Comparison of ENCODE assay signal across 1 cellular context in the genomic region with DNA sequence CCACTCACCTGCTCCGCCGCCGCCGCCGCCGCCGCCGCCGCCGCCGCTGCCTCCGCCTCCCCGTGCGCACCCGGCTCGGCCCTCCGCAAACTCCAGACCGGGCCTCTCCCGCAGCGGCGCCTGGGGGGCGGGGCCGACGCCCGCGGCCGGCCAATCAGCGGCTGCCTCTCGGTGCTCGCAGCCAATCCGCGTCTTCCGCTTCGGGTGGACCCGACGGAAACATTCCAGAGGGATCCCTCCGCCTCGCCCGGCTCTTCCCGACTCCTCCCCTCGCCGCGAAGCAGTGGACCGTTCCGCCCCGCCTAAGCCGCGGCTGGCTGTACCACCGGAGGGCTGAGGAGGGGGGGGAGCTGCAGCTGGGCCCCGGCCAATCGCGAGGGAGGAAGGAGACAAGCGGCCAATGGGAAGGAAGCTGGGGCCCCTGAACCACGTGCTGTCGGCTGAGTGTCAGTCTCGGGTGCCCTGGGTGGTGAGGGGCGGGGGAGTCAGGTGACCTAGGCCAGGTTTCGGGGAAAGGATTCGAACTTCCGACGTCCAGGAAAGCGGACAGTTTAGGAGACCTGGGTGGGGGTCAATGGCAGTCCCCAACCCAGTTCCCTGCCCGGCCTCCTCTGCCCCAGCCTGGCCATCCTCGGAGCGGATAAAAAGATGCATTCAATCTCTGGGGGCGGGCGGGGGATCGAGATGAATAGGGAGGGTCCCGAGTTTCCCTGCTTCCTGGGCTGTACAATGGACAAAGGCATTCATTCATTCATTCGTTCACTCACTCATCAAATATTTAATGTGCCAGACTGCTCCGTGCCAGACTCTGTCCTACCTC.
TF ChIP-seq lines count a peak whose summit lies in the region.

Gene GIPC1, minus strand, starts transcription at position 99 of the 820 bp plus-strand sequence. CDS start 13,151 bp downstream, outside the sequence.

TF ChIP-seq in neural cell, 6 proteins besides CTCF, POLR2A, EP300 and RAD21 (continued from another document):
- peak; percentile 32 for TF ChIP-seq SMC3 (conservative IDR thresholded peaks at IDR 0.05; ENCODE audit: poor library complexity)
- TF ChIP-seq, protein P1, sequence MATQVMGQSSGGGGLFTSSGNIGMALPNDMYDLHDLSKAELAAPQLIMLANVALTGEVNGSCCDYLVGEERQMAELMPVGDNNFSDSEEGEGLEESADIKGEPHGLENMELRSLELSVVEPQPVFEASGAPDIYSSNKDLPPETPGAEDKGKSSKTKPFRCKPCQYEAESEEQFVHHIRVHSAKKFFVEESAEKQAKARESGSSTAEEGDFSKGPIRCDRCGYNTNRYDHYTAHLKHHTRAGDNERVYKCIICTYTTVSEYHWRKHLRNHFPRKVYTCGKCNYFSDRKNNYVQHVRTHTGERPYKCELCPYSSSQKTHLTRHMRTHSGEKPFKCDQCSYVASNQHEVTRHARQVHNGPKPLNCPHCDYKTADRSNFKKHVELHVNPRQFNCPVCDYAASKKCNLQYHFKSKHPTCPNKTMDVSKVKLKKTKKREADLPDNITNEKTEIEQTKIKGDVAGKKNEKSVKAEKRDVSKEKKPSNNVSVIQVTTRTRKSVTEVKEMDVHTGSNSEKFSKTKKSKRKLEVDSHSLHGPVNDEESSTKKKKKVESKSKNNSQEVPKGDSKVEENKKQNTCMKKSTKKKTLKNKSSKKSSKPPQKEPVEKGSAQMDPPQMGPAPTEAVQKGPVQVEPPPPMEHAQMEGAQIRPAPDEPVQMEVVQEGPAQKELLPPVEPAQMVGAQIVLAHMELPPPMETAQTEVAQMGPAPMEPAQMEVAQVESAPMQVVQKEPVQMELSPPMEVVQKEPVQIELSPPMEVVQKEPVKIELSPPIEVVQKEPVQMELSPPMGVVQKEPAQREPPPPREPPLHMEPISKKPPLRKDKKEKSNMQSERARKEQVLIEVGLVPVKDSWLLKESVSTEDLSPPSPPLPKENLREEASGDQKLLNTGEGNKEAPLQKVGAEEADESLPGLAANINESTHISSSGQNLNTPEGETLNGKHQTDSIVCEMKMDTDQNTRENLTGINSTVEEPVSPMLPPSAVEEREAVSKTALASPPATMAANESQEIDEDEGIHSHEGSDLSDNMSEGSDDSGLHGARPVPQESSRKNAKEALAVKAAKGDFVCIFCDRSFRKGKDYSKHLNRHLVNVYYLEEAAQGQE (IDR thresholded peaks at IDR 0.05; ENCODE audit: borderline replicate concordance), result peak; percentile 58
- peak; percentile 54 for TF ChIP-seq POLR2AphosphoS5 (IDR thresholded peaks at IDR 0.05)
- peak; percentile 62 for TF ChIP-seq MXI1 (conservative IDR thresholded peaks at IDR 0.05; ENCODE audit: poor library complexity, severe bottlenecking)
